Comparison of ENCODE assay signal across 1 cellular context in genomic region chr4:38967260-38968095, GRCh38.
TF ChIP-seq lines count a peak whose summit lies in the region.

No MANE protein-coding gene starts in this region.

TF ChIP-seq in K562, 482 proteins besides CTCF, POLR2A, EP300 and RAD21 (continued from another document and continues in another):
- TF ChIP-seq SMARCC2 (IDR thresholded peaks at IDR 0.05; ENCODE audit: low read depth) (peak; percentile 71; the same call in 1 of the 2 replicates), CEBPG (CRISPR knock-in tag; IDR thresholded peaks at IDR 0.05) (peak; percentile 84), CEBPG (tag; conservative IDR thresholded peaks at IDR 0.05 in 1 of 2, IDR thresholded peaks at IDR 0.05 in 1 of 2) (peak; percentile 89 to 99), TCF7 (IDR thresholded peaks at IDR 0.05; ENCODE audit: borderline replicate concordance) (no peak), ZNF655 (CRISPR knock-in tag; IDR thresholded peaks at IDR 0.05) (no peak), SRSF9 (IDR thresholded peaks at IDR 0.05; ENCODE audit: borderline replicate concordance, low read depth, low read length) (no peak), ZBTB8A (IDR thresholded peaks at IDR 0.05; ENCODE audit: partially characterized antibody) (no peak), CC2D1A (IDR thresholded peaks at IDR 0.05) (no peak), NR1H2 (CRISPR knock-in tag; IDR thresholded peaks at IDR 0.05) (no peak), XRCC4 (IDR thresholded peaks at IDR 0.05; ENCODE audit: extremely low read depth, insufficient read depth, insufficient read length) (no peak), POU5F1 (IDR thresholded peaks at IDR 0.05; ENCODE audit: borderline replicate concordance, low read depth, low read length, partially characterized antibody) (no peak), JUND (IDR thresholded peaks at IDR 0.05; ENCODE audit: borderline replicate concordance, low read depth, low read length) (peak; percentile 95), JUND (tag; IDR thresholded peaks at IDR 0.05; ENCODE audit: borderline replicate concordance, low read depth, low read length) (peak; percentile 91), PHB (CRISPR knock-in tag; IDR thresholded peaks at IDR 0.05) (no peak), ZNF707 (CRISPR knock-in tag; conservative IDR thresholded peaks at IDR 0.05) (no peak), ZNF778 (CRISPR knock-in tag; IDR thresholded peaks at IDR 0.05) (no peak), SREBF2 (CRISPR knock-in tag; IDR thresholded peaks at IDR 0.05) (no peak), RBFOX2 (IDR thresholded peaks at IDR 0.05; ENCODE audit: low read depth, low read length) (no peak), SUPT5H (IDR thresholded peaks at IDR 0.05) (no peak), ZNF24 (IDR thresholded peaks at IDR 0.05) (peak; percentile 75; the same call in 1 of the 2 replicates), SMARCB1 (IDR thresholded peaks at IDR 0.05; ENCODE audit: insufficient read length, low read depth) (no peak), ELK3 (CRISPR knock-in tag; IDR thresholded peaks at IDR 0.05) (no peak), SOX6 (IDR thresholded peaks at IDR 0.05) (peak; percentile 55), VEZF1 (CRISPR knock-in tag; IDR thresholded peaks at IDR 0.05) (no peak; the same call in 1 of the 2 replicates), PRPF4 (IDR thresholded peaks at IDR 0.05; ENCODE audit: insufficient read depth, low read depth, low read length, poor library complexity, severe bottlenecking) (no peak), MYNN (IDR thresholded peaks at IDR 0.05) (no peak), MYNN (CRISPR knock-in tag; IDR thresholded peaks at IDR 0.05) (no peak), CBFA2T3 (IDR thresholded peaks at IDR 0.05) (no peak), RHOXF2B (CRISPR knock-in tag; conservative IDR thresholded peaks at IDR 0.05) (no peak), PKNOX1 (IDR thresholded peaks at IDR 0.05) (no peak), FOXA1 (IDR thresholded peaks at IDR 0.05; ENCODE audit: borderline replicate concordance) (no peak), DIDO1 (tag; IDR thresholded peaks at IDR 0.05; ENCODE audit: low read depth) (no peak), ATF1 (CRISPR knock-in tag; IDR thresholded peaks at IDR 0.05) (no peak), ATF1 (tag; IDR thresholded peaks at IDR 0.05) (peak; percentile 38; the same call in 1 of the 2 replicates), RNF219 (CRISPR knock-in tag; IDR thresholded peaks at IDR 0.05) (no peak), E2F3 (CRISPR knock-in tag; IDR thresholded peaks at IDR 0.05) (no peak), MECOM (CRISPR knock-in tag; IDR thresholded peaks at IDR 0.05) (peak; percentile 62), RBBP5 (IDR thresholded peaks at IDR 0.05; ENCODE audit: borderline replicate concordance, insufficient read depth, low read length, poor library complexity, severe bottlenecking) (no peak), CTBP1 (IDR thresholded peaks at IDR 0.05; ENCODE audit: borderline replicate concordance) (no peak), IFI16 (CRISPR knock-in tag; IDR thresholded peaks at IDR 0.05) (no peak), PURB (CRISPR knock-in tag; IDR thresholded peaks at IDR 0.05; ENCODE audit: low read depth) (no peak), POLR2H (tag; IDR thresholded peaks at IDR 0.05; ENCODE audit: low read depth) (peak; percentile 75; the same call in 1 of the 2 replicates), PHTF2 (CRISPR knock-in tag; IDR thresholded peaks at IDR 0.05) (no peak), ZNF124 (CRISPR knock-in tag; IDR thresholded peaks at IDR 0.05) (no peak), TBP (optimal IDR thresholded peaks at IDR 0.05; ENCODE audit: low read depth, low read length) (no peak), SMAD3 (CRISPR knock-in tag; conservative IDR thresholded peaks at IDR 0.05) (peak; percentile 80), HOMEZ (CRISPR knock-in tag; IDR thresholded peaks at IDR 0.05) (no peak), GABPB1 (CRISPR knock-in tag; IDR thresholded peaks at IDR 0.05) (no peak), ZNF232 (CRISPR knock-in tag; IDR thresholded peaks at IDR 0.05) (no peak), SP2 (IDR thresholded peaks at IDR 0.05; ENCODE audit: extremely low read depth, low read depth, low read length, poor library complexity, severe bottlenecking) (no peak), HMG20B (CRISPR knock-in tag; IDR thresholded peaks at IDR 0.05) (no peak), TAF15 (IDR thresholded peaks at IDR 0.05; ENCODE audit: low read depth, low read length) (no peak), ZNF431 (CRISPR knock-in tag; IDR thresholded peaks at IDR 0.05) (no peak), PTRF (tag; IDR thresholded peaks at IDR 0.05) (no peak), KDM2B (CRISPR knock-in tag; IDR thresholded peaks at IDR 0.05) (no peak), TCFL5 (CRISPR knock-in tag; conservative IDR thresholded peaks at IDR 0.05) (no peak), ZNF764 (CRISPR knock-in tag; IDR thresholded peaks at IDR 0.05; ENCODE audit: low read depth) (no peak), KLF13 (tag; IDR thresholded peaks at IDR 0.05; ENCODE audit: borderline replicate concordance, low read depth) (no peak), SNAPC5 (CRISPR knock-in tag; IDR thresholded peaks at IDR 0.05) (no peak), ETV1 (tag; conservative IDR thresholded peaks at IDR 0.05; ENCODE audit: low read depth) (peak; percentile 52), SNIP1 (IDR thresholded peaks at IDR 0.05; ENCODE audit: low read depth) (no peak), CREB1 (IDR thresholded peaks at IDR 0.05) (no peak), CREB1 (CRISPR knock-in tag; IDR thresholded peaks at IDR 0.05) (no peak), PCBP1 (IDR thresholded peaks at IDR 0.05; ENCODE audit: low read depth, low read length, poor library complexity, severe bottlenecking) (no peak), MXI1 (IDR thresholded peaks at IDR 0.05; ENCODE audit: low read depth, low read length) (no peak), NBN (IDR thresholded peaks at IDR 0.05; ENCODE audit: low read depth) (no peak), FOXK2 (conservative IDR thresholded peaks at IDR 0.05 in 1 of 2, IDR thresholded peaks at IDR 0.05 in 1 of 2; ENCODE audit: low read depth in 2 of 2) (no peak), ZNF280A (IDR thresholded peaks at IDR 0.05; ENCODE audit: low read depth, partially characterized antibody) (no peak), FOXA3 (CRISPR knock-in tag; conservative IDR thresholded peaks at IDR 0.05 in 1 of 2, IDR thresholded peaks at IDR 0.05 in 1 of 2) (no peak), ZNF507 (tag; conservative IDR thresholded peaks at IDR 0.05) (no peak), YY1 (IDR thresholded peaks at IDR 0.05; ENCODE audit: borderline replicate concordance in 1 of 3, control insufficient read depth in 1 of 3, extremely low read depth in 1 of 3, insufficient read depth in 3 of 3, insufficient read length in 1 of 3, insufficient replicate concordance in 2 of 3, low read depth in 1 of 3, low read length in 2 of 3) (no peak), KLF16 (IDR thresholded peaks at IDR 0.05) (no peak), MCM7 (IDR thresholded peaks at IDR 0.05) (no peak), MYBL2 (IDR thresholded peaks at IDR 0.05; ENCODE audit: low read depth) (no peak), MYBL2 (CRISPR knock-in tag; IDR thresholded peaks at IDR 0.05; ENCODE audit: borderline replicate concordance) (no peak), LCOR (CRISPR knock-in tag; IDR thresholded peaks at IDR 0.05) (no peak)
